In the genomic region with DNA sequence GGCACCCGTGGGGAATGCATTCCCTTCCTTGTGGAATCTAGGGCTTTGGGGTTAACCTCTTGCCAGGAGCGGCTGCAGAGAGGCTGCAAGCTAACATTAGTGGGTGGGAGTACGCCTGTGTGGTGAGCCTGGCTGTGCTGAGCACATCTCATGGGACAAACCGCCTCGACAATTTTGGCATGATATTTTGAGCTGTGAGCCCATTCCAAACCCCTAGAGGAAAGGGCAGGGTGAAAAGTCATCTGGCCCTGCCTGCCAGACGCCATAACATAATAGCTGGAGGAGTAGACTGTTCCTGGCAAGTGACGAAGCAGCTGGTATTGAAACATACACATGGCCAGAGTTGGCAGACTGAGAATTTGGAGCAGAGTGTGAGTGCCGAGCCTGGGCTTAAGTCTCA, we compare ENCODE assay signal across 16 cellular contexts.
A peak's percentile ranks its signal among the peaks of the same experiment; 100 is the strongest.
DNase-seq lines count a peak whose midpoint lies in the region; ATAC-seq and TF ChIP-seq lines count a peak whose summit lies in the region.
"Had no signal": no experiment of that assay in that cellular context is flagged by ENCODE, and none has a peak within 500 bp of the region (broad histone marks: within the 10 kb centered on the region; RNA-seq: fewer than 3 reads in every experiment).

No MANE protein-coding gene starts in this region.

- TF ChIP-seq CTCF in RWPE1 (conservative IDR thresholded peaks at IDR 0.05; ENCODE audit: low read depth), result no peak
- TF ChIP-seq CTCF in heart left ventricle (IDR thresholded peaks at IDR 0.05), result no peak
- no peak for TF ChIP-seq CTCF in gastrocnemius medialis (IDR thresholded peaks at IDR 0.05 in 4 of 5, conservative IDR thresholded peaks at IDR 0.05 in 1 of 5)
- no peak for TF ChIP-seq CTCF in mammary epithelial cell (conservative IDR thresholded peaks at IDR 0.05 in 1 of 2, IDR thresholded peaks at IDR 0.05 in 1 of 2; ENCODE audit: extremely low read depth in 1 of 2, insufficient read depth in 1 of 2, low read depth in 1 of 2, low read length in 2 of 2)

- H3K4me1 ChIP-seq in heart left ventricle (peaks cover 0 to 42% (median 20%) of the 10 kb centered on the region in 12 donors), gastrocnemius medialis (peaks cover 43 to 52% of the 10 kb centered on the region in 2 donors), mammary epithelial cell (ENCODE audit: insufficient read depth, low read length) (peaks cover 16% of the 10 kb centered on the region)
- H3K4me1 ChIP-seq: SJCRH30 had no signal

- intact Hi-C loops in heart left ventricle (cut with DNase I), result loop anchor here in 1 of 10 donors (2.0 kb wide), 1 partner anchor 16 kb away; no protein-coding TSS in a partner anchor
- intact Hi-C loops in gastrocnemius medialis (cut with DNase I; ENCODE audit: low total_unique reads), result loop anchor here (1.0 kb wide), 1 partner anchor 34 kb away; no protein-coding TSS in a partner anchor
- intact Hi-C loops in mammary epithelial cell (cut with micrococcal nuclease), result no loop called here

- peak; percentile 64 for DNase-seq in DMS 273 treated with DMSO at 0.1 percent for 48 hours (lab: John Stamatoyannopoulos, UW)
- no peak for DNase-seq in RWPE1 (ENCODE audit: low spot score)
- peak in 1 of 5 donors; percentile 46 for DNase-seq in heart left ventricle
- DNase-seq in gastrocnemius medialis, result peak; percentile 86 to 89
- DNase-seq in mammary epithelial cell, result no peak
- no peak for DNase-seq in HPDE6-E6E7 (ENCODE audit: extremely low spot score)
- no peak for DNase-seq in retina
- DNase-seq: activated CD4-positive, alpha-beta memory T cell treated with anti-CD3 and anti-CD28 coated beads, Interleukin-2, amount 10 ng/mL, durations not matched to agents 7 days and 5 days; activated naive CD4-positive, alpha-beta T cell treated with anti-CD3 and anti-CD28 coated beads for 36 hours; activated T-cell treated with anti-CD3 and anti-CD28 coated beads, Interleukin-2, amount 50 U/mL, for 1 hour; anterior cingulate cortex; naive thymus-derived CD8-positive, alpha-beta T cell; NCI-H1436 treated with DMSO at 0.1 percent for 48 hours; NCI-H510A; SJCRH30 had no signal

- H3K4me3 ChIP-seq in heart left ventricle (no peak overlapping the region), gastrocnemius medialis (no peak overlapping the region), mammary epithelial cell (replicated peaks in 1 of 3; ENCODE audit: insufficient read depth in 1 of 3, low read depth in 2 of 3, low read length in 3 of 3) (no peak overlapping the region)
- H3K4me3 ChIP-seq: SJCRH30 had no signal

- TF ChIP-seq POLR2A in heart left ventricle (IDR thresholded peaks at IDR 0.05) (peak in 1 of 2 donors; percentile 14), gastrocnemius medialis (IDR thresholded peaks at IDR 0.05) (no peak)

- no peaks in the 10 kb centered on the region for H3K79me2 ChIP-seq in mammary epithelial cell (ENCODE audit: insufficient read depth, low read length)

- CTCF ChIA-PET in RWPE1 (lab: Yijun Ruan, JAX) (interaction anchor here (0.5 to 1.5 kb wide), 3 partner anchors 21 to 1213 kb away, joined by 3 to 5 read pairs (median 4); no protein-coding TSS in a partner anchor), mammary epithelial cell (lab: Charles Lee; ENCODE audit: low non-redundant PET) (no interaction called here)

- POLR2A ChIA-PET in RWPE1 (lab: Yijun Ruan, JAX; ENCODE audit: low non-redundant PET), result interaction anchor here (0.6 kb wide), 1 partner anchor 17 kb away, joined by 3 read pairs; no protein-coding TSS in a partner anchor

- H3K27me3 ChIP-seq in heart left ventricle (no peaks in the 10 kb centered on the region), gastrocnemius medialis (no peaks in the 10 kb centered on the region), mammary epithelial cell (ENCODE audit: insufficient read depth, low read length) (no peaks in the 10 kb centered on the region)
- H3K27me3 ChIP-seq: SJCRH30 had no signal

- 26 to 31% (median 28%) methylated on average over 6 to 8 of the region's 8 CpGs for WGBS in heart left ventricle, 4 donors
- WGBS in mammary epithelial cell (ENCODE audit: low coverage, missing lambda C conversion rate), result 42% methylated on average over 8 of the region's 8 CpGs

- in situ Hi-C loops in gastrocnemius medialis (cut with MboI; ENCODE audit: low sequenced_read_pairs in 4 of 4), result no loop called here
- in situ Hi-C loops in mammary epithelial cell (cut with MboI; ENCODE audit: low sequenced_read_pairs in 2 of 2), result no loop called here

- BruUV-seq in mammary epithelial cell (replicated peaks; lab: Mats Ljungman, UMichigan), result no TSS peak

- H3K36me3 ChIP-seq in heart left ventricle (peaks cover 0 to 16% (median 3%) of the 10 kb centered on the region in 9 donors), gastrocnemius medialis (no peaks in the 10 kb centered on the region), mammary epithelial cell (ENCODE audit: insufficient read depth, low read length) (no peaks in the 10 kb centered on the region)
- H3K36me3 ChIP-seq: SJCRH30 had no signal

- dilution Hi-C loops in mammary epithelial cell (cut with HindIII; ENCODE audit: low sequenced_read_pairs), result loop anchor here (5.0 kb wide), 1 partner anchor 102 kb away; no protein-coding TSS in a partner anchor

- H3K27ac ChIP-seq in RWPE1 (peak overlapping the region; percentile 48), heart left ventricle (peak overlapping the region in 6 of 12 donors; percentile 3 to 58 (median 39)), gastrocnemius medialis (peak overlapping the region; percentile 77 to 95 (median 89)), mammary epithelial cell (ENCODE audit: insufficient read depth, low read depth, low read length) (no peak overlapping the region)
- H3K27ac ChIP-seq: SJCRH30 had no signal

- H4K20me1 ChIP-seq in mammary epithelial cell (ENCODE audit: insufficient read depth, low read length), result no peaks in the 10 kb centered on the region

- H3K9me3 ChIP-seq in heart left ventricle (no peaks in the 10 kb centered on the region), gastrocnemius medialis (no peaks in the 10 kb centered on the region), mammary epithelial cell (replicated peaks; ENCODE audit: insufficient read depth, low read length) (no peaks in the 10 kb centered on the region)
- H3K9me3 ChIP-seq: SJCRH30 had no signal

- ATAC-seq in heart left ventricle, result peak; percentile 31 to 79 (median 40)
- peak; percentile 83 to 90 for ATAC-seq in gastrocnemius medialis
- ATAC-seq in GM21529 (IDR thresholded peaks at IDR 0.05; ENCODE audit: unreplicated experiment), result no peak
- ATAC-seq: naive thymus-derived CD8-positive, alpha-beta T cell had no signal

- no peak overlapping the region for H2AFZ ChIP-seq in mammary epithelial cell (ENCODE audit: low read depth, low read length)

- H3K4me2 ChIP-seq in mammary epithelial cell (ENCODE audit: insufficient read depth, low read depth, low read length), result no peak overlapping the region

- no peak overlapping the region for H3K9ac ChIP-seq in mammary epithelial cell (ENCODE audit: insufficient read depth, low read length)

Comparison
In these comparisons a context has a peak if more than half of its experiments do, and no peak if none do; other contexts are left out.
1. DNase-seq: peak in DMS 273 treated with DMSO at 0.1 percent for 48 hours (single experiment) and gastrocnemius medialis (2 of 2); none in RWPE1 (single experiment), mammary epithelial cell (single experiment), HPDE6-E6E7 (single experiment) and retina (single experiment).